Comparison of ENCODE assay signal across 26 cellular contexts in genomic region chr4:141814499-141814898, GRCh38.
"Had no signal": no experiment of that assay in that cellular context is flagged by ENCODE, and none has a peak within 500 bp of the region (broad histone marks: within the 10 kb centered on the region; RNA-seq: fewer than 3 reads in every experiment).

No MANE protein-coding gene starts in this region.

- ATAC-seq: left lobe of liver; naive thymus-derived CD4-positive, alpha-beta T cell; right cardiac atrium had no signal

- DNase-seq: colonic mucosa; effector CD8-positive, alpha-beta T cell; endodermal cell; erythroblast; esophagus squamous epithelium; kidney; mesendoderm; midbrain; naive thymus-derived CD4-positive, alpha-beta T cell; right cardiac atrium; sigmoid colon; stimulated activated CD4-positive, alpha-beta T cell treated with anti-CD3 and anti-CD28 coated beads, Interleukin-1b, Interleukin-23, amount 100 ng/mL, for 48 hours; stimulated activated CD4-positive, alpha-beta T cell treated with anti-CD3 and anti-CD28 coated beads, Interleukin-4, amount 100 ng/mL, for 1 hour; stimulated activated CD8-positive, alpha-beta memory T cell treated with anti-CD3 and anti-CD28 coated beads, Interleukin-4, amount 100 ng/mL, for 48 hours; stimulated activated naive CD4-positive, alpha-beta T cell treated with Interleukin-2 at 50 U/mL for 16 hours; stomach; thyroid gland; trophoblast cell had no signal

- H3K36me3 ChIP-seq: colonic mucosa, esophagus squamous epithelium, neural progenitor cell, prostate gland, sigmoid colon, stomach, thyroid gland, vagina had no signal

- H3K4me2 ChIP-seq: neural progenitor cell had no signal

- H3K4me1 ChIP-seq: colonic mucosa, esophagus squamous epithelium, prostate gland, sigmoid colon, stomach, vagina had no signal

- H3K9me3 Mint-ChIP-seq: central memory CD8-positive, alpha-beta T cell; endodermal cell; neural progenitor cell had no signal

- H3K27ac ChIP-seq: colonic mucosa, esophagus squamous epithelium, neural progenitor cell, prostate gland, sigmoid colon, skin epidermis, stomach, thyroid gland, vagina had no signal

- H2AFZ ChIP-seq: neural progenitor cell had no signal

- H3K27ac Mint-ChIP-seq: dendritic cell treated with granulocyte-macrophage colony-stimulating factor and Interleukin-4, amounts not matched to agents 40 ng/mL and 50 ng/mL, for 4 days; endodermal cell; naive thymus-derived CD4-positive, alpha-beta T cell; nephron; neural progenitor cell had no signal

- H3K4me1 Mint-ChIP-seq: central memory CD8-positive, alpha-beta T cell; nephron had no signal

- H3K9me3 ChIP-seq: colonic mucosa, esophagus squamous epithelium, prostate gland, sigmoid colon, stomach, thyroid gland, vagina had no signal

- H3K4me3 ChIP-seq: colonic mucosa, esophagus squamous epithelium, neural progenitor cell, prostate gland, sigmoid colon, skin epidermis, stomach, thyroid gland, vagina had no signal

- H3K4me3 Mint-ChIP-seq: central memory CD8-positive, alpha-beta T cell; dendritic cell treated with granulocyte-macrophage colony-stimulating factor and Interleukin-4, amounts not matched to agents 40 ng/mL and 50 ng/mL, for 4 days; endodermal cell; naive thymus-derived CD4-positive, alpha-beta T cell; nephron; neural progenitor cell had no signal

- H3K36me3 Mint-ChIP-seq: naive thymus-derived CD4-positive, alpha-beta T cell; neural progenitor cell had no signal

- H3K27me3 Mint-ChIP-seq: dendritic cell treated with granulocyte-macrophage colony-stimulating factor and Interleukin-4, amounts not matched to agents 40 ng/mL and 50 ng/mL, for 4 days had no signal

- H3K27me3 ChIP-seq: colonic mucosa, esophagus squamous epithelium, neural progenitor cell, sigmoid colon, stomach, thyroid gland, vagina had no signal

- H3K9ac ChIP-seq: neural progenitor cell had no signal
